ENCODE assay signal across 11 cellular contexts in the genomic region with DNA sequence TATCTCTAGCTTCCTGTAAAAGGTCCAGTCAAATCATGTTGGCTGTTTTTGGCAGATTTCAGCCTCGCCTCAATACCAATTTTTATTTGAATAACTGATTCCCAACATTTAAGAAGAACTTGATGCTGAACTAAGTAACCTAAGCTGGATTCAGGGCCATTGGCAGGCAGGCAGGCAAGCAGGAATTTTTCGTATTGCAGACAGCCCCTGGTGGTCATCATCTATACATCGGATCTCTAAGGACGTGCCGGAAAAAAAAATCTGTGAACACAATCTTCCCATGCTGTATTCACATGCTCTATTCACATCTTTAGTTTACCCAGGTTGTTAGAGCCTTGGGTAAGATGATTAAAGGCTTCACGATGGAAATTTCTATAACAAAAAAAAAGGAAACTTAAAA. TPM values are rescaled to one million over a fixed set of nuclear protein-coding genes. Genes with fewer than 3 reads are reported as not detected.
A peak's percentile ranks its signal among the peaks of the same experiment; 100 is the strongest.
DNase-seq lines count a peak whose midpoint lies in the region; ATAC-seq and TF ChIP-seq lines count a peak whose summit lies in the region.
"Had no signal": no experiment of that assay in that cellular context is flagged by ENCODE, and none has a peak within 500 bp of the region (broad histone marks: within the 10 kb centered on the region; RNA-seq: fewer than 3 reads in every experiment).

No MANE protein-coding gene starts in this region.

- CTCF ChIA-PET in activated CD4-positive, alpha-beta T cell treated with anti-CD3 and anti-CD28 coated beads for 36 hours (lab: Charles Lee), result no interaction called here
- CTCF ChIA-PET in CD8-positive, alpha-beta T cell (lab: Charles Lee), result interaction anchor here (1.8 kb wide), 1 partner anchor 244 kb away, joined by 7 read pairs; no protein-coding TSS in a partner anchor

- H3K4me3 Mint-ChIP-seq in stimulated activated memory B cell treated with anti-CD40 and anti-IgM and Interleukin-4, amounts not matched to agents 10 μg/mL and 1 μg/mL and 100 μg/mL, for 72 hours, result no peak overlapping the region
- no peak overlapping the region for H3K4me3 Mint-ChIP-seq in activated CD4-positive, alpha-beta T cell treated with anti-CD3 and anti-CD28 coated beads for 36 hours
- no peak overlapping the region for H3K4me3 Mint-ChIP-seq in CD8-positive, alpha-beta T cell

- peaks cover 20% of the 10 kb centered on the region for H3K36me3 ChIP-seq in CD8-positive, alpha-beta T cell (ENCODE audit: insufficient read depth, low read length)

- H3K27ac ChIP-seq in CD8-positive, alpha-beta T cell (ENCODE audit: low read depth, low read length), result no peak overlapping the region

- no peaks in the 10 kb centered on the region for H3K9me3 Mint-ChIP-seq in stimulated activated memory B cell treated with anti-CD40 and anti-IgM and Interleukin-4, amounts not matched to agents 10 μg/mL and 1 μg/mL and 100 μg/mL, for 72 hours
- no peaks in the 10 kb centered on the region for H3K9me3 Mint-ChIP-seq in activated CD4-positive, alpha-beta T cell treated with anti-CD3 and anti-CD28 coated beads for 36 hours (ENCODE audit: low read depth)
- no peaks in the 10 kb centered on the region for H3K9me3 Mint-ChIP-seq in CD8-positive, alpha-beta T cell

- H3K27me3 Mint-ChIP-seq in stimulated activated memory B cell treated with anti-CD40 and anti-IgM and Interleukin-4, amounts not matched to agents 10 μg/mL and 1 μg/mL and 100 μg/mL, for 72 hours, result no peaks in the 10 kb centered on the region
- H3K27me3 Mint-ChIP-seq in activated CD4-positive, alpha-beta T cell treated with anti-CD3 and anti-CD28 coated beads for 36 hours, result no peaks in the 10 kb centered on the region
- H3K27me3 Mint-ChIP-seq in CD8-positive, alpha-beta T cell (ENCODE audit: low read depth), result no peaks in the 10 kb centered on the region

- peaks cover 1% of the 10 kb centered on the region for H3K4me1 ChIP-seq in CD8-positive, alpha-beta T cell (ENCODE audit: insufficient read depth, low read length)

- peak; percentile 43 for TF ChIP-seq CTCF in AG10803 (conservative IDR thresholded peaks at IDR 0.05; ENCODE audit: low read length)
- TF ChIP-seq CTCF in astrocyte of the cerebellum (IDR thresholded peaks at IDR 0.05; ENCODE audit: low read depth, low read length, missing control alignments), result peak; percentile 48
- no peak for TF ChIP-seq CTCF in CD8-positive, alpha-beta T cell (IDR thresholded peaks at IDR 0.05)

- H3K4me1 Mint-ChIP-seq in stimulated activated memory B cell treated with anti-CD40 and anti-IgM and Interleukin-4, amounts not matched to agents 10 μg/mL and 1 μg/mL and 100 μg/mL, for 72 hours, result peaks cover 27% of the 10 kb centered on the region
- H3K4me1 Mint-ChIP-seq in activated CD4-positive, alpha-beta T cell treated with anti-CD3 and anti-CD28 coated beads for 36 hours, result peaks cover 32% of the 10 kb centered on the region
- H3K4me1 Mint-ChIP-seq in CD8-positive, alpha-beta T cell (ENCODE audit: low read depth), result peaks cover 20% of the 10 kb centered on the region

- no peaks in the 10 kb centered on the region for H3K9me3 ChIP-seq in CD8-positive, alpha-beta T cell (ENCODE audit: low read length)

- H3K27ac Mint-ChIP-seq in stimulated activated memory B cell treated with anti-CD40 and anti-IgM and Interleukin-4, amounts not matched to agents 10 μg/mL and 1 μg/mL and 100 μg/mL, for 72 hours, result no peak overlapping the region
- H3K27ac Mint-ChIP-seq in activated CD4-positive, alpha-beta T cell treated with anti-CD3 and anti-CD28 coated beads for 36 hours, result no peak overlapping the region
- H3K27ac Mint-ChIP-seq in CD8-positive, alpha-beta T cell, result no peak overlapping the region

- ATAC-seq in stimulated activated memory B cell treated with anti-CD40 and anti-IgM and Interleukin-4, amounts not matched to agents 10 μg/mL and 1 μg/mL and 100 μg/mL, for 72 hours, result no peak
- ATAC-seq in activated CD4-positive, alpha-beta T cell treated with anti-CD3 and anti-CD28 coated beads for 36 hours, result no peak
- no peak for ATAC-seq in CD8-positive, alpha-beta T cell

- intact Hi-C loops in activated CD4-positive, alpha-beta T cell treated with anti-CD3 and anti-CD28 coated beads for 36 hours (cut with DNase I, micrococcal nuclease), result loop anchor here in 1 of 2 experiments (2.0 kb wide), 1 partner anchor 15 kb away; no protein-coding TSS in a partner anchor
- intact Hi-C loops in CD8-positive, alpha-beta T cell (cut with DNase I, micrococcal nuclease), result no loop called here

- peaks cover 39% of the 10 kb centered on the region for H3K36me3 Mint-ChIP-seq in stimulated activated memory B cell treated with anti-CD40 and anti-IgM and Interleukin-4, amounts not matched to agents 10 μg/mL and 1 μg/mL and 100 μg/mL, for 72 hours
- H3K36me3 Mint-ChIP-seq in activated CD4-positive, alpha-beta T cell treated with anti-CD3 and anti-CD28 coated beads for 36 hours (ENCODE audit: low read depth), result peaks cover 49% of the 10 kb centered on the region
- peaks cover 64% of the 10 kb centered on the region for H3K36me3 Mint-ChIP-seq in CD8-positive, alpha-beta T cell

- POLR2A ChIA-PET in activated CD4-positive, alpha-beta T cell treated with anti-CD3 and anti-CD28 coated beads for 36 hours (lab: Charles Lee), result no interaction called here
- POLR2A ChIA-PET in CD8-positive, alpha-beta T cell (lab: Charles Lee), result interaction anchor here (0.6 kb wide), 1 partner anchor 315 kb away, joined by 3 read pairs; no protein-coding TSS in a partner anchor

- no peaks in the 10 kb centered on the region for H3K27me3 ChIP-seq in CD8-positive, alpha-beta T cell (ENCODE audit: insufficient read depth, low read length)

- H3K4me3 ChIP-seq in AG10803 (ENCODE audit: low read length) (no peak overlapping the region), astrocyte of the cerebellum (ENCODE audit: low read depth, low read length) (no peak overlapping the region)
- H3K4me3 ChIP-seq in CD8-positive, alpha-beta T cell (ENCODE audit: low read depth, low read length), result no peak overlapping the region

- DNase-seq in AG10803 (ENCODE audit: low read depth), result peak; percentile 18
- DNase-seq in HT-29 (ENCODE audit: low spot score), result peak; percentile 23
- peak; percentile 4 for DNase-seq in astrocyte of the cerebellum (ENCODE audit: low read depth)
- peak; percentile 66 for DNase-seq in islet precursor cell
- DNase-seq in activated CD4-positive, alpha-beta T cell treated with anti-CD3 and anti-CD28 coated beads for 36 hours, result no peak
- no peak for DNase-seq in NCI-H2029 (lab: John Stamatoyannopoulos, UW)
- DNase-seq in CD8-positive, alpha-beta T cell, result no peak
- DNase-seq: occipital lobe; stimulated activated CD4-positive, alpha-beta T cell treated with anti-CD3 and anti-CD28 coated beads, Interleukin-4, amount 100 ng/mL, for 24 hours; T1000 had no signal

- in situ Hi-C loops in astrocyte of the cerebellum (cut with HindIII; ENCODE audit: low sequenced_read_pairs), result no loop called here

RNA-seq across cellular contexts. Expression of a gene that starts 7.0 kb away (rescaled TPM):
- 5.9 and 6.4 TPM in 2 replicates for total RNA-seq in HT-29 (2014; rRNA removed; shearing (Covaris generic))
- 10 to 100 TPM in 1 of 2 experiments, 1 to 10 TPM in 1; 6.6 to 10.4 TPM for total RNA-seq in activated CD4-positive, alpha-beta T cell treated with anti-CD3 and anti-CD28 coated beads for 36 hours
- total RNA-seq in CD8-positive, alpha-beta T cell, result 10 to 100 TPM; 38.2 to 39.6 TPM

Comparison
In these comparisons a context has a peak if more than half of its experiments do, and no peak if none do; other contexts are left out.
1. DNase-seq: peak in AG10803 (single experiment), HT-29 (single experiment), astrocyte of the cerebellum (single experiment) and islet precursor cell (single experiment); none in activated CD4-positive, alpha-beta T cell treated with anti-CD3 and anti-CD28 coated beads for 36 hours (single experiment), NCI-H2029 (single experiment) and CD8-positive, alpha-beta T cell (0 of 7).